ENCODE assay signal across 8 cellular contexts in the genomic region with DNA sequence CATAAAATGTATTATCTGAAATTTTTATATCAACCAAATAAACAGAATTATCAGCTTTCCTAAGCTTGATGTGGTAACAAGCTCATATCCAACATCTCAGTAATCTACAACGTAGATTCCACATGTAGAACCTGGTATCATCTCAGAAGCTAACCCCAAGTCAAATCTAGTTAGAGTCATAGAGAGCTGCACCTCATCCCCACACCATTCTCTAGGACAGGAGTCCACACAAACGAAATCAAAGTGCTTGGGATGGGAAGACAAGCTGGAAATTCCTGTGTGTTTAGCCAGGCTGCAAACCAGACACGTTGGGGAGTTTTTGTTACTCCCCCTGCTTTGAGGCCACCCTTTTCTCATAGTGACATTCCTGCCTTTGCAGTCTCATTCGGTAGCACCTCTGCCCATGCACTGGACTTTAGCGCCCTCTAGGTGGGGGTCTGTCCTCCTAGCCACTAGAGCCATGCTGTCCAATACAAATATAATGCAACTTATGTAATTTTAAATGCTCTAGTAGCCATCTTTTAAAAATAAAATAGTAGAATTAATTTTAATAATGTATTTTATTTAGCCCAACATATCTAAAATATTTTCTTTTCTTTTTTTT. TPM values are rescaled to one million over a fixed set of nuclear protein-coding genes. Genes with fewer than 3 reads are reported as not detected.
DNase-seq lines count a peak whose midpoint lies in the region; ATAC-seq, FAIRE-seq and TF ChIP-seq lines count a peak whose summit lies in the region.

No MANE protein-coding gene starts in this region.

- intact Hi-C loops in body of pancreas (cut with DNase I) (loop anchor here (10.0 kb wide), 1 partner anchor 1171 kb away; no protein-coding TSS in a partner anchor), lower lobe of right lung (cut with DNase I) (no loop called here)

- H3K27me3 ChIP-seq in OCI-LY3 (ENCODE audit: low read depth, low read length) (peaks cover 8% of the 10 kb centered on the region), body of pancreas (no peaks in the 10 kb centered on the region), lower lobe of right lung (ENCODE audit: low read depth) (no peaks in the 10 kb centered on the region)

- WGBS in body of pancreas, 2 donors = 9 to 12% methylated on average over 5 of the region's 5 CpGs

- H3K4me3 ChIP-seq in GM12875 (ENCODE audit: low read depth, low read length) (no peak overlapping the region), OCI-LY3 (ENCODE audit: low read length) (no peak overlapping the region), body of pancreas (no peak overlapping the region), lower lobe of right lung (no peak overlapping the region)

- H3K36me3 ChIP-seq in OCI-LY3 (replicated peaks; ENCODE audit: low read depth, low read length) (no peaks in the 10 kb centered on the region), body of pancreas (replicated peaks in 1 of 2; ENCODE audit: insufficient read depth in 1 of 2, low read depth in 2 of 2) (no peaks in the 10 kb centered on the region), lower lobe of right lung (no peaks in the 10 kb centered on the region)

- no peaks in the 10 kb centered on the region for H4K20me1 ChIP-seq in OCI-LY3 (ENCODE audit: insufficient read depth, low read length)

- peaks cover 0 to 2% (median 0%) of the 10 kb centered on the region in 3 donors for H3K4me1 Mint-ChIP-seq in T-cell

- no peaks in the 10 kb centered on the region for H3K9me3 Mint-ChIP-seq in T-cell

- CTCF ChIA-PET in T-cell (lab: Charles Lee) = interaction anchor here (0.8 to 1.4 kb wide), 6 partner anchors 14 to 1173 kb away, joined by 3 to 7 read pairs (median 4); no protein-coding TSS in a partner anchor

- no peak for TF ChIP-seq POLR2A in body of pancreas (IDR thresholded peaks at IDR 0.05)

- H2AFZ ChIP-seq in OCI-LY3 (ENCODE audit: low read depth, low read length) = no peak overlapping the region

- no peak overlapping the region for H3K4me2 ChIP-seq in OCI-LY3 (ENCODE audit: low read length)

- H3K4me3 Mint-ChIP-seq in T-cell = no peak overlapping the region

- no peak overlapping the region for H3K27ac ChIP-seq in OCI-LY3 (ENCODE audit: low read length)
- H3K27ac ChIP-seq in body of pancreas = no peak overlapping the region
- H3K27ac ChIP-seq in lower lobe of right lung = no peak overlapping the region

- no peaks in the 10 kb centered on the region for H3K4me1 ChIP-seq in OCI-LY3 (ENCODE audit: low read length)
- H3K4me1 ChIP-seq in body of pancreas = no peaks in the 10 kb centered on the region
- no peaks in the 10 kb centered on the region for H3K4me1 ChIP-seq in lower lobe of right lung

- H3K79me2 ChIP-seq in OCI-LY3 (ENCODE audit: low read length) = no peaks in the 10 kb centered on the region

- H3K9me3 ChIP-seq in OCI-LY3 (ENCODE audit: insufficient read depth, low read length) (no peaks in the 10 kb centered on the region), body of pancreas (no peaks in the 10 kb centered on the region), lower lobe of right lung (no peaks in the 10 kb centered on the region)

- TF ChIP-seq CTCF in GM12875 (IDR thresholded peaks at IDR 0.05; ENCODE audit: borderline replicate concordance, insufficient read depth, low read depth, low read length) (peak; percentile 57; the same call in 1 of the 2 replicates), OCI-LY3 (IDR thresholded peaks at IDR 0.05; ENCODE audit: low read depth, low read length) (peak; percentile 75), body of pancreas (IDR thresholded peaks at IDR 0.05) (peak in 6 of 7 experiments; percentile 47 to 69 (median 62)), lower lobe of right lung (IDR thresholded peaks at IDR 0.05) (peak; percentile 61)

- FAIRE-seq in GM19239 (lab: Jason Lieb, UNC) = no peak

- DNase-seq in AML-193 (lab: John Stamatoyannopoulos, UW) (peak; percentile 41 to 49), HPDE6-E6E7 (ENCODE audit: extremely low spot score) (peak; percentile 34), body of pancreas (peak; percentile 62 to 75 (median 72)), lower lobe of right lung (peak; percentile 49), T-cell (no peak), GM19239 (ENCODE audit: insufficient read length, low spot score) (no peak)

- POLR2A ChIA-PET in T-cell (lab: Charles Lee) = interaction anchor here in 1 of 2 donors (0.6 kb wide), 1 partner anchor 654 kb away, joined by 3 read pairs; no protein-coding TSS in a partner anchor

- ATAC-seq in body of pancreas = peak; percentile 74
- peak; percentile 74 to 80 for ATAC-seq in lower lobe of right lung
- ATAC-seq in T-cell (replicated peaks in 1 of 4) = no peak

- H3K9ac ChIP-seq in OCI-LY3 (ENCODE audit: low read length) = no peak overlapping the region

- H3K27ac Mint-ChIP-seq in T-cell = no peak overlapping the region

- peaks cover 27 to 37% of the 10 kb centered on the region in 2 donors for H3K27me3 Mint-ChIP-seq in T-cell

- no peaks in the 10 kb centered on the region for H3K36me3 Mint-ChIP-seq in T-cell

RNA-seq across cellular contexts. Expression of gene SATB2, which starts 28.1 kb away (rescaled TPM):
- total RNA-seq in body of pancreas = 1 to 10 TPM; 2.6 to 4.3 TPM
- 5.0 TPM for total RNA-seq in lower lobe of right lung
- under 1 TPM; 0.15 to 0.54 (median 0.23) TPM for total RNA-seq in T-cell

Comparison
In these comparisons a context has a peak if more than half of its experiments do, and no peak if none do; other contexts are left out.
1. DNase-seq: peak in AML-193 (2 of 2), HPDE6-E6E7 (single experiment), body of pancreas (4 of 4) and lower lobe of right lung (single experiment); none in T-cell (0 of 34) and GM19239 (single experiment).
2. ATAC-seq: peak in body of pancreas (single experiment) and lower lobe of right lung (2 of 2); none in T-cell (0 of 4).
3. Peak in every context shown above with its lines, with median percentiles within 50 percentile points of each other: CTCF ChIP-seq.